25 cellular contexts compared by ENCODE assay signal in genomic region chr2:119062652-119063051, GRCh38.
"Had no signal": no experiment of that assay in that cellular context is flagged by ENCODE, and none has a peak within 500 bp of the region (broad histone marks: within the 10 kb centered on the region; RNA-seq: fewer than 3 reads in every experiment).

No MANE protein-coding gene starts in this region.

- ATAC-seq: activated CD4-positive, CD25-positive, alpha-beta regulatory T cell treated with anti-CD3 and anti-CD28 coated beads, Interleukin-2, amount 50 U/mL, for 24 hours; activated T-helper 17 cell treated with anti-CD3 and anti-CD28 coated beads, Interleukin-2, amount 50 U/mL, for 72 hours; effector memory CD8-positive, alpha-beta T cell; gastrocnemius medialis; sciatic nerve; stimulated activated memory B cell treated with anti-CD40 and anti-IgM and Interleukin-4, amounts not matched to agents 10 μg/mL and 1 μg/mL and 100 μg/mL, for 72 hours had no signal

- H3K27ac ChIP-seq: adrenal gland, breast epithelium, esophagus muscularis mucosa, gastrocnemius medialis, suprapubic skin, tibial nerve, uterus had no signal

- H3K4me1 ChIP-seq: adrenal gland, breast epithelium, esophagus muscularis mucosa, gastrocnemius medialis, suprapubic skin, tibial nerve, uterus had no signal

- DNase-seq: activated CD4-positive, alpha-beta T cell treated with anti-CD3 and anti-CD28 coated beads, Interleukin-2, amount 10 ng/mL, durations not matched to agents 24 days and 14 days; activated CD8-positive, alpha-beta memory T cell treated with anti-CD3 and anti-CD28 coated beads for 24 hours; activated CD8-positive, alpha-beta memory T cell treated with anti-CD3 and anti-CD28 coated beads, Interleukin-2, amount 50 U/mL, for 4 hours; activated T-cell treated with anti-CD3 and anti-CD28 coated beads, Interleukin-2, amount 50 U/mL, for 24 hours; adrenal gland; effector memory CD8-positive, alpha-beta T cell; gastrocnemius medialis; hypothalamus; left cardiac atrium; naive B cell; nucleus accumbens; small intestine; stimulated activated CD4-positive, alpha-beta T cell treated with anti-CD3 and anti-CD28 coated beads, Interleukin-15, amount 100 ng/mL, for 24 hours; stomach; uterus had no signal

- H3K9me3 Mint-ChIP-seq: activated CD4-positive, alpha-beta T cell treated with anti-CD3 and anti-CD28 coated beads, Interleukin-2, amount 10 ng/mL, durations not matched to agents 24 days and 14 days; activated T-cell treated with anti-CD3 and anti-CD28 coated beads, Interleukin-2, amount 50 U/mL, for 24 hours; activated T-helper 17 cell treated with anti-CD3 and anti-CD28 coated beads, Interleukin-2, amount 50 U/mL, for 72 hours; central memory CD8-positive, alpha-beta T cell; stimulated activated memory B cell treated with anti-CD40 and anti-IgM and Interleukin-4, amounts not matched to agents 10 μg/mL and 1 μg/mL and 100 μg/mL, for 72 hours had no signal

- H3K27me3 Mint-ChIP-seq: activated CD4-positive, alpha-beta T cell treated with anti-CD3 and anti-CD28 coated beads, Interleukin-2, amount 10 ng/mL, durations not matched to agents 24 days and 14 days; activated T-cell treated with anti-CD3 and anti-CD28 coated beads, Interleukin-2, amount 50 U/mL, for 24 hours; central memory CD8-positive, alpha-beta T cell; effector memory CD8-positive, alpha-beta T cell had no signal

- H3K36me3 ChIP-seq: adrenal gland, breast epithelium, esophagus muscularis mucosa, gastrocnemius medialis, stomach, suprapubic skin, tibial nerve, uterus had no signal

- H3K4me3 Mint-ChIP-seq: activated CD4-positive, alpha-beta T cell treated with anti-CD3 and anti-CD28 coated beads, Interleukin-2, amount 10 ng/mL, durations not matched to agents 24 days and 14 days; activated naive CD8-positive, alpha-beta T cell; activated T-cell treated with anti-CD3 and anti-CD28 coated beads, Interleukin-2, amount 50 U/mL, for 24 hours; activated T-helper 17 cell treated with anti-CD3 and anti-CD28 coated beads, Interleukin-2, amount 50 U/mL, for 72 hours; central memory CD8-positive, alpha-beta T cell; effector memory CD8-positive, alpha-beta T cell; naive B cell; stimulated activated memory B cell treated with anti-CD40 and anti-IgM and Interleukin-4, amounts not matched to agents 10 μg/mL and 1 μg/mL and 100 μg/mL, for 72 hours had no signal

- H3K27me3 ChIP-seq: adrenal gland, breast epithelium, gastrocnemius medialis, tibial nerve, uterus had no signal

- H3K36me3 Mint-ChIP-seq: activated naive CD8-positive, alpha-beta T cell; naive B cell; stimulated activated memory B cell treated with anti-CD40 and anti-IgM and Interleukin-4, amounts not matched to agents 10 μg/mL and 1 μg/mL and 100 μg/mL, for 72 hours had no signal

- H3K4me3 ChIP-seq: adrenal gland, breast epithelium, esophagus muscularis mucosa, gastrocnemius medialis, stomach, suprapubic skin, tibial nerve, uterus had no signal

- H3K4me1 Mint-ChIP-seq: activated CD4-positive, alpha-beta T cell treated with anti-CD3 and anti-CD28 coated beads, Interleukin-2, amount 10 ng/mL, durations not matched to agents 24 days and 14 days; activated T-helper 17 cell treated with anti-CD3 and anti-CD28 coated beads, Interleukin-2, amount 50 U/mL, for 72 hours; central memory CD8-positive, alpha-beta T cell; naive B cell; stimulated activated memory B cell treated with anti-CD40 and anti-IgM and Interleukin-4, amounts not matched to agents 10 μg/mL and 1 μg/mL and 100 μg/mL, for 72 hours had no signal

- H3K9me3 ChIP-seq: adrenal gland, breast epithelium, gastrocnemius medialis, suprapubic skin, uterus had no signal

- H3K27ac Mint-ChIP-seq: activated CD4-positive, alpha-beta T cell treated with anti-CD3 and anti-CD28 coated beads, Interleukin-2, amount 10 ng/mL, durations not matched to agents 24 days and 14 days; activated naive CD8-positive, alpha-beta T cell; activated T-cell treated with anti-CD3 and anti-CD28 coated beads, Interleukin-2, amount 50 U/mL, for 24 hours; activated T-helper 17 cell treated with anti-CD3 and anti-CD28 coated beads, Interleukin-2, amount 50 U/mL, for 72 hours; effector memory CD8-positive, alpha-beta T cell; naive B cell; stimulated activated memory B cell treated with anti-CD40 and anti-IgM and Interleukin-4, amounts not matched to agents 10 μg/mL and 1 μg/mL and 100 μg/mL, for 72 hours had no signal
